Comparison of ENCODE assay signal across 1 cellular context in the genomic region with DNA sequence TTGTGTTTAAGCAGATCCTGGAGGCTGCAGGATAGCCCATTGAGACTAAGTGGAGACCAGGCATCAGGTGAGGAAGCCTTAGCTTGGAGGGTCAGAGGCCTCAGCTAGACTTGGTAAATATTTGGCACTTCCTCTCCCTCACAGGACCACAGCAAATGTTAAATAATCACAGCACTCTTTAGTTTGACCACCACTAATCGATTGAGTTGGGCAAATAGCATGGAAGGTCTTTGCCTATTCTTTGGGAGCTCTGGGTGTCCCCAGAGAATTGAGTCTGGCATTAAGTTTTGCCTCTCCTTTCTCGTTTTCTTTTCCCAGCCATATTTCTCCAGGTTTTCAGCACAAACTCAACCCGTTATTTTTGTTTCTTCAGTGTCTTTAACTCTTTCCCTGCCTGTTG.
TF ChIP-seq lines count a peak whose summit lies in the region.

No MANE protein-coding gene starts in this region.

TF ChIP-seq in HepG2, 621 proteins besides CTCF, POLR2A, EP300 and RAD21 (continued from another document):
- TF ChIP-seq REPIN1 (CRISPR knock-in tag; IDR thresholded peaks at IDR 0.05; ENCODE audit: borderline replicate concordance, low read depth), result peak; percentile 24; the same call in 1 of the 2 replicates
- TF ChIP-seq HMG20B (CRISPR knock-in tag; conservative IDR thresholded peaks at IDR 0.05), result 0 out of 2 replicates have a peak, but pooled peaks have one; percentile 30
- TF ChIP-seq SIN3B (IDR thresholded peaks at IDR 0.05; ENCODE audit: low read length), result no peak
- peak; percentile 44 for TF ChIP-seq CEBPG (CRISPR knock-in tag; IDR thresholded peaks at IDR 0.05)
- TF ChIP-seq EEA1 (CRISPR knock-in tag; IDR thresholded peaks at IDR 0.05; ENCODE audit: borderline replicate concordance), result no peak
- TF ChIP-seq SOX5 (CRISPR knock-in tag; IDR thresholded peaks at IDR 0.05; ENCODE audit: borderline replicate concordance), result peak; percentile 72; the same call in 1 of the 2 replicates
- TF ChIP-seq, protein P1, sequence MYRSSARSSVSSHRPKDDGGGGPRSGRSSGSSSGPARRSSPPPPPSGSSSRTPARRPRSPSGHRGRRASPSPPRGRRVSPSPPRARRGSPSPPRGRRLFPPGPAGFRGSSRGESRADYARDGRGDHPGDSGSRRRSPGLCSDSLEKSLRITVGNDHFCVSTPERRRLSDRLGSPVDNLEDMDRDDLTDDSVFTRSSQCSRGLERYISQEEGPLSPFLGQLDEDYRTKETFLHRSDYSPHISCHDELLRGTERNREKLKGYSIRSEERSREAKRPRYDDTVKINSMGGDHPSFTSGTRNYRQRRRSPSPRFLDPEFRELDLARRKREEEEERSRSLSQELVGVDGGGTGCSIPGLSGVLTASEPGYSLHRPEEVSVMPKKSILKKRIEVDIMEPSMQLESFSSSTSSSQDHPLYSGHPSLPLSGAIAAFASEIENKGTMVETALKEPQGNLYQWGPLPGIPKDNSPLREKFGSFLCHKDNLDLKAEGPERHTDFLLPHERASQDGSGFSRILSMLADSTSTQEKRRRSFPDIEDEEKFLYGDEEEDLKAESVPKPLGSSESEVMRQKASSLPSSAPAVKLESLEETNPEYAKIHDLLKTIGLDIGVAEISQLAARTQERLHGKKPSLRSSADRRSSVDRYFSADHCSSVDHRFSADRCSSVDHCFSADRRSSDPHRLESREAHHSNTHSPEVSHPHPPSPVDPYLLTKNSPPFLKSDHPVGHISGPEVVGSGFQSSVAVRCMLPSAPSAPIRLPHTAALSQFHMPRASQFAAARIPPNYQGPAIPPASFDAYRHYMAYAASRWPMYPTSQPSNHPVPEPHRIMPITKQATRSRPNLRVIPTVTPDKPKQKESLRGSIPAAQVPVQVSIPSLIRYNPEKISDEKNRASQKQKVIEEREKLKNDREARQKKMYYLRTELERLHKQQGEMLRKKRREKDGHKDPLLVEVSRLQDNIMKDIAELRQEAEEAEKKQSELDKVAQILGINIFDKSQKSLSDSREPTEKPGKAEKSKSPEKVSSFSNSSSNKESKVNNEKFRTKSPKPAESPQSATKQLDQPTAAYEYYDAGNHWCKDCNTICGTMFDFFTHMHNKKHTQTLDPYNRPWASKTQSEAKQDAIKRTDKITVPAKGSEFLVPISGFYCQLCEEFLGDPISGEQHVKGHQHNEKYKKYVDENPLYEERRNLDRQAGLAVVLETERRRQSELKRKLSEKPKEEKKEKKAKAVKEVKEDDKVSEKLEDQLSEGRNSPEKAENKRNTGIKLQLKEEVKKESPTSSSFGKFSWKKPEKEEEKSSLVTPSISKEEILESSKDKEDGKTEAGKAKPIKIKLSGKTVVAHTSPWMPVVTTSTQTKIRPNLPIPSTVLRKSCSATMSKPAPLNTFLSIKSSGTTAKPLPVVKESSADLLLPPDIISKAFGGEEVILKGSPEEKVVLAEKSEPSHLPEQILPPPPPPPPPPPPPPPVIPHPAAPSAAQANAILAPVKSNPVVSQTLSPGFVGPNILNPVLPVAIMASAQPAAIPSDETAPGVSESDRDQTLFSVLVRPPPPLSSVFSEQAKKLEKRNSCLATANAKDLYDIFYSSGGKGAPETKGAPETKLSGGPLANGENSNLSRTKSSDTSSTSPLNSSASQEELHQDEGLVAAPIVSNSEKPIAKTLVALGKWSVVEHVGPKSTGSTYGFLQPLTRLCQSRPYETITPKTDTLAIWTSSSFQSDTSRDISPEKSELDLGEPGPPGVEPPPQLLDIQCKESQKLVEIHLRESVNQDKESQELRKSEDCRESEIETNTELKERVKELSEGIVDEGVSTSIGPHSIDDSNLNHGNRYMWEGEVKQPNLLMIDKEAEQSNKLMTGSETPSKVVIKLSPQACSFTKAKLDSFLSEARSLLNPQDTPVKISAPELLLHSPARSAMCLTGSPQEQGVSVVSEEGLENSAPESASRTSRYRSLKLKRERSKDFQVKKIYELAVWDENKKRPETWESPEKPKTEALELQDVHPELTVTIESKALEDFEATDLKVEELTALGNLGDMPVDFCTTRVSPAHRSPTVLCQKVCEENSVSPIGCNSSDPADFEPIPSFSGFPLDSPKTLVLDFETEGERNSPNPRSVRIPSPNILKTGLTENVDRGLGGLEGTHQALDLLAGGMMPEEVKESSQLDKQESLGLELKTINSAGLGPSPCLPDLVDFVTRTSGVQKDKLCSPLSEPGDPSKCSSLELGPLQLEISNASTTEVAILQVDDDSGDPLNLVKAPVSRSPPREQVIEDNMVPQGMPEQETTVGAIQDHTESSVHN (CRISPR knock-in tag; IDR thresholded peaks at IDR 0.05), result no peak
- no peak for TF ChIP-seq SKI (IDR thresholded peaks at IDR 0.05; ENCODE audit: partially characterized antibody)
- TF ChIP-seq ZNF546 (CRISPR knock-in tag; conservative IDR thresholded peaks at IDR 0.05), result no peak
